ENCODE assay signal across 29 cellular contexts in the genomic region with DNA sequence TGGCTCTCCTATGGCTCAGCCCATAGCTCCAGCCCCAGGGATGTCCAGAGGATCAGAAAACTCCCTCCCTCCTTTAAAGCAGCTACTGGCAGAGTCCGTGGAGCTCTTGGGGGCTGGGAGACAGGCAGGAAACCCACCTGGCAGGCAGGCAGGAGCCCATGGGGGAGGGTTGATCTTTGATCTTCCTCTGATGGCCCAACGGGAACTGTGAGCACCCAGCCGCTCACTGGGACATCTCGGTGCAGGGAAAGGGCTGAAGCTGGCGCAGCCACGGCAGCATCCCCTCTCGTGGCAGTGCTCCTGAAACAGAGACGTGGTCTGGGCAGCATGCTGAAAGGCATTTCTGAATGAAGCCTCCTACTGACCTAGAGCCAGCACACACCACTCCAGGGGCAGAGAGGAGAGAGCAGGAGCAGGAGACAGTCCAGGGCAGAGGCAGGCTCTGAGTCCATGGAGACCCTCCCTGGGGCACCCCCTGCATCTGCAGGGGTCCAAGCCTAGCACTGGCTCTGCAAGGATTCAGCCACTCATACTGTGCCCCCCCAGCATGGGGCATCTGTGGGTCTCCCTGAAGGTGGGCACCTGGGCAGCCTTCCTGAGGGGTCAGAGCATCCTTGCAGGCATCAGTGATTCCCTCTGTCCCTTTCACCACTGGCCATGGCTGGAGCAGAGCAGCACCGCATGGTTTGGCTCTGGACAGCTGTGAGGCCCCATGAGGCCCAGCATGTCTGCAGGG. TPM values are rescaled to one million over a fixed set of nuclear protein-coding genes. Genes with fewer than 3 reads are reported as not detected.
A peak's percentile ranks its signal among the peaks of the same experiment; 100 is the strongest.
DNase-seq lines count a peak whose midpoint lies in the region; ATAC-seq and TF ChIP-seq lines count a peak whose summit lies in the region.
"Had no signal": no experiment of that assay in that cellular context is flagged by ENCODE, and none has a peak within 500 bp of the region (broad histone marks: within the 10 kb centered on the region; RNA-seq: fewer than 3 reads in every experiment).

No MANE protein-coding gene starts in this region.

- DNase-seq in T-helper 1 cell (no peak), chondrocyte (ENCODE audit: low spot score) (peak; percentile 68), spleen (peak; percentile 75), HuH-7 (ENCODE audit: low spot score) (no peak), DMS79 treated with DMSO at 0.1 percent for 48 hours (lab: John Stamatoyannopoulos, UW) (no peak)
- DNase-seq in CD4-positive, alpha-beta T cell = no peak
- no peak for DNase-seq in activated CD4-positive, alpha-beta memory T cell treated with anti-CD3 and anti-CD28 coated beads, Interleukin-2, amount 10 ng/mL, durations not matched to agents 7 days and 5 days
- DNase-seq: ACHN; CD4-positive, alpha-beta memory T cell; COR-L47; EL; GF-D8; KG1; NCI-H1048; NCI-H1417 treated with DMSO at 0.1 percent for 48 hours; NCI-H1694 treated with DMSO at 0.1 percent for 48 hours; NCI-H2081; NCI-H2171; NCI-H226; NCI-H510A; NCI-H69; RPMI8226; SIG-M5 had no signal

- CTCF ChIA-PET in CD4-positive, alpha-beta T cell (lab: Charles Lee) = interaction anchor here (0.9 to 1.1 kb wide), 2 partner anchors 41 to 60 kb away, joined by 3 to 4 read pairs; no protein-coding TSS in a partner anchor
- CTCF ChIA-PET in activated CD4-positive, alpha-beta memory T cell treated with anti-CD3 and anti-CD28 coated beads, Interleukin-2, amount 10 ng/mL, durations not matched to agents 7 days and 5 days (lab: Charles Lee) = interaction anchor here (0.9 to 1.2 kb wide), 3 partner anchors 21 to 141 kb away, joined by 3 to 8 read pairs (median 3); no protein-coding TSS in a partner anchor

- ATAC-seq in CD4-positive, alpha-beta T cell (ENCODE audit: poor library complexity) = no peak
- ATAC-seq: HCT116 had no signal

- H3K9me3 ChIP-seq in CD4-positive, alpha-beta T cell (ENCODE audit: control insufficient read depth, low read length) = no peaks in the 10 kb centered on the region
- no peaks in the 10 kb centered on the region for H3K9me3 ChIP-seq in spleen

- H3K36me3 Mint-ChIP-seq in T-helper 1 cell treated with Interleukin-12 subunit alpha and Interleukin-12 subunit beta and Interleukin-4 antibody, amounts not matched to agents 30 μg/mL and 1 μg/mL, for 36 hours (ENCODE audit: low read depth) = no peaks in the 10 kb centered on the region
- H3K36me3 Mint-ChIP-seq in CD4-positive, alpha-beta T cell (ENCODE audit: low read depth) = no peaks in the 10 kb centered on the region
- H3K36me3 Mint-ChIP-seq in chondrocyte (ENCODE audit: low read depth) = peaks cover 2% of the 10 kb centered on the region
- no peaks in the 10 kb centered on the region for H3K36me3 Mint-ChIP-seq in activated CD4-positive, alpha-beta memory T cell treated with anti-CD3 and anti-CD28 coated beads, Interleukin-2, amount 10 ng/mL, durations not matched to agents 7 days and 5 days (ENCODE audit: low read depth)

- no peak for TF ChIP-seq CTCF in CD4-positive, alpha-beta T cell (IDR thresholded peaks at IDR 0.05)
- TF ChIP-seq CTCF in chondrocyte (IDR thresholded peaks at IDR 0.05) (no peak), spleen (IDR thresholded peaks at IDR 0.05 in 8 of 11, conservative IDR thresholded peaks at IDR 0.05 in 3 of 11) (no peak)

- H3K4me1 Mint-ChIP-seq in T-helper 1 cell treated with Interleukin-12 subunit alpha and Interleukin-12 subunit beta and Interleukin-4 antibody, amounts not matched to agents 30 μg/mL and 1 μg/mL, for 36 hours (ENCODE audit: low read depth) = peaks cover 19% of the 10 kb centered on the region
- H3K4me1 Mint-ChIP-seq in CD4-positive, alpha-beta T cell (ENCODE audit: low read depth) = peaks cover 24% of the 10 kb centered on the region
- H3K4me1 Mint-ChIP-seq in chondrocyte (ENCODE audit: low read depth) = peaks cover 19% of the 10 kb centered on the region
- peaks cover 33% of the 10 kb centered on the region for H3K4me1 Mint-ChIP-seq in activated CD4-positive, alpha-beta memory T cell treated with anti-CD3 and anti-CD28 coated beads, Interleukin-2, amount 10 ng/mL, durations not matched to agents 7 days and 5 days

- POLR2A ChIA-PET in CD4-positive, alpha-beta T cell (lab: Charles Lee) = interaction anchor here (1.0 to 9.5 kb wide), 2 partner anchors 20 to 61 kb away, joined by 3 to 362 read pairs; partner anchors contain the start of gene PTTG1IP
- POLR2A ChIA-PET in activated CD4-positive, alpha-beta memory T cell treated with anti-CD3 and anti-CD28 coated beads, Interleukin-2, amount 10 ng/mL, durations not matched to agents 7 days and 5 days (lab: Charles Lee) = interaction anchor here (1.4 to 2.2 kb wide), 3 partner anchors 22 to 61 kb away, joined by 7 to 8 read pairs (median 7); partner anchors contain the start of gene PTTG1IP

- no peaks in the 10 kb centered on the region for H3K27me3 Mint-ChIP-seq in T-helper 1 cell treated with Interleukin-12 subunit alpha and Interleukin-12 subunit beta and Interleukin-4 antibody, amounts not matched to agents 30 μg/mL and 1 μg/mL, for 36 hours (ENCODE audit: low read depth)
- H3K27me3 Mint-ChIP-seq in CD4-positive, alpha-beta T cell = no peaks in the 10 kb centered on the region
- peaks cover 25% of the 10 kb centered on the region for H3K27me3 Mint-ChIP-seq in chondrocyte (ENCODE audit: low read depth)
- H3K27me3 Mint-ChIP-seq in activated CD4-positive, alpha-beta memory T cell treated with anti-CD3 and anti-CD28 coated beads, Interleukin-2, amount 10 ng/mL, durations not matched to agents 7 days and 5 days = no peaks in the 10 kb centered on the region
- H3K27me3 Mint-ChIP-seq: CD4-positive, alpha-beta memory T cell had no signal

- H3K36me3 ChIP-seq in spleen = peaks cover 0 to 15% (median 0%) of the 10 kb centered on the region in 6 donors

- H3K27ac Mint-ChIP-seq in T-helper 1 cell treated with Interleukin-12 subunit alpha and Interleukin-12 subunit beta and Interleukin-4 antibody, amounts not matched to agents 30 μg/mL and 1 μg/mL, for 36 hours = peak overlapping the region; percentile 20
- no peak overlapping the region for H3K27ac Mint-ChIP-seq in CD4-positive, alpha-beta T cell
- no peak overlapping the region for H3K27ac Mint-ChIP-seq in chondrocyte (ENCODE audit: unreplicated experiment)
- no peak overlapping the region for H3K27ac Mint-ChIP-seq in activated CD4-positive, alpha-beta memory T cell treated with anti-CD3 and anti-CD28 coated beads, Interleukin-2, amount 10 ng/mL, durations not matched to agents 7 days and 5 days

- H3K4me3 Mint-ChIP-seq in T-helper 1 cell treated with Interleukin-12 subunit alpha and Interleukin-12 subunit beta and Interleukin-4 antibody, amounts not matched to agents 30 μg/mL and 1 μg/mL, for 36 hours = no peak overlapping the region
- H3K4me3 Mint-ChIP-seq in CD4-positive, alpha-beta T cell = peak overlapping the region; percentile 30
- H3K4me3 Mint-ChIP-seq in chondrocyte (ENCODE audit: unreplicated experiment) = no peak overlapping the region
- no peak overlapping the region for H3K4me3 Mint-ChIP-seq in activated CD4-positive, alpha-beta memory T cell treated with anti-CD3 and anti-CD28 coated beads, Interleukin-2, amount 10 ng/mL, durations not matched to agents 7 days and 5 days

- 81 to 95% (median 92%) methylated on average over 7 to 9 of the region's 9 CpGs for WGBS in spleen, 5 donors

- peaks cover 28 to 63% (median 46%) of the 10 kb centered on the region in 6 donors for H3K4me1 ChIP-seq in spleen

- TF ChIP-seq POLR2A in spleen (IDR thresholded peaks at IDR 0.05) = no peak

- no peak overlapping the region for H3K4me3 ChIP-seq in spleen
- H3K4me3 ChIP-seq: SK-N-MC had no signal

- no peaks in the 10 kb centered on the region for H3K27me3 ChIP-seq in CD4-positive, alpha-beta T cell (ENCODE audit: control insufficient read depth, insufficient read depth, low read length)
- peaks cover 0 to 23% (median 4%) of the 10 kb centered on the region in 7 donors for H3K27me3 ChIP-seq in spleen (replicated peaks in 1 of 7)

- no peaks in the 10 kb centered on the region for H3K9me3 Mint-ChIP-seq in T-helper 1 cell treated with Interleukin-12 subunit alpha and Interleukin-12 subunit beta and Interleukin-4 antibody, amounts not matched to agents 30 μg/mL and 1 μg/mL, for 36 hours
- H3K9me3 Mint-ChIP-seq in CD4-positive, alpha-beta T cell = no peaks in the 10 kb centered on the region
- no peaks in the 10 kb centered on the region for H3K9me3 Mint-ChIP-seq in chondrocyte (ENCODE audit: low read depth)
- H3K9me3 Mint-ChIP-seq in activated CD4-positive, alpha-beta memory T cell treated with anti-CD3 and anti-CD28 coated beads, Interleukin-2, amount 10 ng/mL, durations not matched to agents 7 days and 5 days = no peaks in the 10 kb centered on the region
- H3K9me3 Mint-ChIP-seq: CD4-positive, alpha-beta memory T cell had no signal

- H3K27ac ChIP-seq in CD4-positive, alpha-beta T cell (ENCODE audit: low read depth, low read length) = no peak overlapping the region
- H3K27ac ChIP-seq in spleen = no peak overlapping the region
- H3K27ac ChIP-seq: 22Rv1 had no signal

- intact Hi-C loops in CD4-positive, alpha-beta T cell (cut with DNase I, micrococcal nuclease) = loop anchor here in 1 of 2 experiments (5.0 kb wide), 2 partner anchors 118 to 423 kb away; partner anchors contain the start of gene SUMO3
- intact Hi-C loops in spleen (cut with DNase I; ENCODE audit: low total_unique reads) = loop anchor here (5.0 kb wide), 1 partner anchor 43 kb away; no protein-coding TSS in a partner anchor

RNA-seq across cellular contexts. Expression of gene SLX9, which starts 4.9 kb away (rescaled TPM):
- 1 to 10 TPM; 7.7 to 9.1 TPM for total RNA-seq in CD4-positive, alpha-beta T cell
- 20.4 to 27.4 TPM (median 24.0 TPM) in 3 replicates for total RNA-seq in chondrocyte
- 10 to 100 TPM in 6 of 7 donors, 1 to 10 TPM in 1; 6.1 to 30.6 (median 26.4) TPM for total RNA-seq in spleen
- polyA plus RNA-seq in spleen = 10 to 100 TPM; 16.4 to 35.4 (median 28.5) TPM
- 10 to 100 TPM; 42.4 to 47.0 TPM for total RNA-seq in activated CD4-positive, alpha-beta memory T cell treated with anti-CD3 and anti-CD28 coated beads, Interleukin-2, amount 10 ng/mL, durations not matched to agents 7 days and 5 days

RNA-seq across cellular contexts. Expression of gene ITGB2, which starts 14.3 kb away (rescaled TPM):
- total RNA-seq in CD4-positive, alpha-beta T cell = 100 to 1,000 TPM; 283 to 284 TPM
- 0.15 to 1.4 TPM (median 0.87 TPM) in 3 replicates for total RNA-seq in chondrocyte
- total RNA-seq in spleen = 100 to 1,000 TPM; 285 to 754 (median 415) TPM
- 100 to 1,000 TPM in 2 of 3 donors, 10 to 100 TPM in 1; 92.1 to 332 (median 250) TPM for polyA plus RNA-seq in spleen
- total RNA-seq in activated CD4-positive, alpha-beta memory T cell treated with anti-CD3 and anti-CD28 coated beads, Interleukin-2, amount 10 ng/mL, durations not matched to agents 7 days and 5 days = 100 to 1,000 TPM; 631 to 642 TPM
- total RNA-seq: HT-29 had no signal
- polyA plus RNA-seq: BJ had no signal

Comparison
In these comparisons a context has a peak if more than half of its experiments do, and no peak if none do; other contexts are left out.
1. DNase-seq: peak in chondrocyte (single experiment) and spleen (single experiment); none in T-helper 1 cell (0 of 5), CD4-positive, alpha-beta T cell (0 of 10), activated CD4-positive, alpha-beta memory T cell treated with anti-CD3 and anti-CD28 coated beads, Interleukin-2, amount 10 ng/mL, durations not matched to agents 7 days and 5 days (single experiment), HuH-7 (single experiment) and DMS79 treated with DMSO at 0.1 percent for 48 hours (single experiment).
2. RNA of gene ITGB2, which starts 14.3 kb away (total RNA-seq): 631 to 642 TPM in activated CD4-positive, alpha-beta memory T cell treated with anti-CD3 and anti-CD28 coated beads, Interleukin-2, amount 10 ng/mL, durations not matched to agents 7 days and 5 days, 285 to 754 TPM in spleen and 283 to 284 TPM in CD4-positive, alpha-beta T cell; 0.15 to 1.4 TPM in chondrocyte; every median in the first group is over 100 times any median in the second.